In the genomic region with DNA sequence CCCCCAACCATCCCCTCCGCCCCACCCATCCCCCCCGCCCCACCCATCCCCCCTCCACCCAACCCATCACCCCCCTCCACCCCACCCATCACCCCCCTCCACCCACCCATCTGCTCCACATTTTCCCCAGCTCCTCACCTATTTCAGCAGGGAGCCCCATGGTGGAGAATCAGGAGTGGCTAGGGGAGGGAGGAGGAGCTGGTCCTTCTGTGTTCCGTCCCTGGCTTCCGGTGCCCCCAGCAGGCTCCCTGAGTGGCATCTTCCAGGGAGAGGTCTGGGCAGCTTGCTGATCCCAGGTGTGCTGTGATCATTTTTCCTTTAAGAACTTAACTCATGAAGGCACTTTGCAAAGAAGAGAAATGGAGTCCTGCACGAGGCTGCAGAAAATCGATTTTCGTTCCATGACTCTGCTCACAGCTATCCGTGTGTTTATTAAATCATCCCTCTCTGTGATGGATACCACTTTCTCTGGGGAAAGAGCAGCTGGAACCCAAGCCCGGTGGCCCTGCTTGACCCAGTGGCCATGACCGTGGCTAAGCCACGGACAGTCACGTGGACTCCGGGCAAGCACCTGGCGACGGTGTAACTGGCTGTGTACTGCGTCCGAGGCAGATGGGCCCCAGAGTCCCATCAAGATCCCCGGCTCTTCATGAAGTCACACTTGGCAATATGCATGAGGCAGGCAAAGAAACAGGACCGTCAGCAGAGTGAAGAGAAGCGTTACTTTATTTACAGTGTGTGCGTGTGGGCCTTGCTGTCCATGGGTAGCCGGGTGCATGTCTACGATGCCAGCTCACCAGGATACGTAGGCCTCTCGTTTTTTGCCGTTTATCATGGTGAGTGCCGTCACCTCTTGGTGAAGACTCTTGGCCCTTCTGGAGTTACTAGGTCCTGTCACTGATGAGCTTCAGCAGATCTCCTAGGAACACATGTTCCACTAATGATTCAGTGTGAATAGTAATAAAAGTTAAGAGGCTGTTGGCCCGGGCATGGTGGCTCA, we compare ENCODE assay signal across 1 cellular context.
TF ChIP-seq lines count a peak whose summit lies in the region.

No MANE protein-coding gene starts in this region.

TF ChIP-seq in HCT116, 20 proteins besides CTCF, POLR2A, EP300 and RAD21:
- TF ChIP-seq SIN3A (IDR thresholded peaks at IDR 0.05; ENCODE audit: low read depth) (no peak), TCF7L2 (IDR thresholded peaks at IDR 0.05; ENCODE audit: borderline replicate concordance, extremely low read depth, insufficient read depth, insufficient read length) (no peak), ELF1 (IDR thresholded peaks at IDR 0.05; ENCODE audit: borderline replicate concordance, low read depth) (no peak), REST (IDR thresholded peaks at IDR 0.05; ENCODE audit: low read depth) (no peak), SRF (IDR thresholded peaks at IDR 0.05; ENCODE audit: low read depth) (no peak), ZNF274 (IDR thresholded peaks at IDR 0.05; ENCODE audit: low read depth, low read length) (no peak), ZBTB33 (IDR thresholded peaks at IDR 0.05; ENCODE audit: extremely low read depth, insufficient replicate concordance, low read length) (no peak), CEBPB (IDR thresholded peaks at IDR 0.05; ENCODE audit: low read depth) (no peak), FOSL1 (IDR thresholded peaks at IDR 0.05; ENCODE audit: low read depth) (no peak), POLR2AphosphoS5 (IDR thresholded peaks at IDR 0.05; ENCODE audit: low read depth, low read length) (no peak), EZH2phosphoT487 (IDR thresholded peaks at IDR 0.05; ENCODE audit: borderline replicate concordance) (no peak), YY1 (IDR thresholded peaks at IDR 0.05; ENCODE audit: extremely low read depth, insufficient replicate concordance, low read depth, low read length) (no peak), EGR1 (IDR thresholded peaks at IDR 0.05; ENCODE audit: low read depth) (no peak)
- TF ChIP-seq, protein P1, sequence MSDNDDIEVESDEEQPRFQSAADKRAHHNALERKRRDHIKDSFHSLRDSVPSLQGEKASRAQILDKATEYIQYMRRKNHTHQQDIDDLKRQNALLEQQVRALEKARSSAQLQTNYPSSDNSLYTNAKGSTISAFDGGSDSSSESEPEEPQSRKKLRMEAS (IDR thresholded peaks at IDR 0.05), result no peak
